Comparison of ENCODE assay signal across 1 cellular context in the genomic region with DNA sequence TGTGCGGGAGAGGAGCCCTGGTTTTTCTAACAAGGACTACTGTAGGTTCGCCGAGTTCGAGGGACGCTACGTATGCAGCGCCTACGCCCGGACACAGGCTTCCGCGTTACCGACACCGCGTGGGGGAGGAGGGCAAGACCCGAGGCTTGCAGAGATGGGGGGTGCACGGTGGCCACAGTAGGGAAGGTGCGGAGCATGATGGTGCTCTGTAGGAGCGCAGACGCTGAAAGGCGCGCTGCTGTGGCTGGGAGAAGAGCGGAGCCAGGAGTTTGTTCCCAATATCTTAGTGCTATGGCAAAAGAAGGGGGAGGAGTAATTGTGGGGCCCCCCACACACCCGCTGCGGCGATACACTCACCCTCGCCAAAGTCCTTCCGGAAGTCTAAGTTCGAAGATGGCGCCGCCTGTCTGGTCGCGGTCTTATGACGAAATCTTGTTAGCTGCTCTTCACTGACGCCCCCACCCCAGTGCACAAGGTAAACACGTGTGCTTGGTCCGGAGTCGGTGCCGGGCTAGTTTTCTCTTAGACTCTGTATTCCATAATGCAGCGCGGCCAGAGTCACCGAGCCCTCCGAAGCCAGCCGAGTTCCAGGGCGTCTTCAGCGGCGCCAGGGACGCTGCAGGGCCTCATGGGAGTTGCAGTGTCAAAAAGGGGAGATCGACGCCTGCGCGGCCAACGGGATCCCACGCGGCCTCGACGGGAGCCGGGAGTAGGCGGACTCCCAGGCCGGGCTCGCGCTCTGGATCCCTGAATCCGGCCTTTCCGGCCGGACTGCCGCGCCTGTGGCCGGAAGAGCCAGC.
TF ChIP-seq lines count a peak whose summit lies in the region.

Gene GTF3C2 (minus strand): TSS at position 383 of the 800 bp plus-strand sequence. CDS start 13,210 bp downstream, outside the sequence.

TF ChIP-seq in WTC11, 78 proteins besides CTCF, POLR2A, EP300 and RAD21 (continued from another document):
- TF ChIP-seq, protein P1, sequence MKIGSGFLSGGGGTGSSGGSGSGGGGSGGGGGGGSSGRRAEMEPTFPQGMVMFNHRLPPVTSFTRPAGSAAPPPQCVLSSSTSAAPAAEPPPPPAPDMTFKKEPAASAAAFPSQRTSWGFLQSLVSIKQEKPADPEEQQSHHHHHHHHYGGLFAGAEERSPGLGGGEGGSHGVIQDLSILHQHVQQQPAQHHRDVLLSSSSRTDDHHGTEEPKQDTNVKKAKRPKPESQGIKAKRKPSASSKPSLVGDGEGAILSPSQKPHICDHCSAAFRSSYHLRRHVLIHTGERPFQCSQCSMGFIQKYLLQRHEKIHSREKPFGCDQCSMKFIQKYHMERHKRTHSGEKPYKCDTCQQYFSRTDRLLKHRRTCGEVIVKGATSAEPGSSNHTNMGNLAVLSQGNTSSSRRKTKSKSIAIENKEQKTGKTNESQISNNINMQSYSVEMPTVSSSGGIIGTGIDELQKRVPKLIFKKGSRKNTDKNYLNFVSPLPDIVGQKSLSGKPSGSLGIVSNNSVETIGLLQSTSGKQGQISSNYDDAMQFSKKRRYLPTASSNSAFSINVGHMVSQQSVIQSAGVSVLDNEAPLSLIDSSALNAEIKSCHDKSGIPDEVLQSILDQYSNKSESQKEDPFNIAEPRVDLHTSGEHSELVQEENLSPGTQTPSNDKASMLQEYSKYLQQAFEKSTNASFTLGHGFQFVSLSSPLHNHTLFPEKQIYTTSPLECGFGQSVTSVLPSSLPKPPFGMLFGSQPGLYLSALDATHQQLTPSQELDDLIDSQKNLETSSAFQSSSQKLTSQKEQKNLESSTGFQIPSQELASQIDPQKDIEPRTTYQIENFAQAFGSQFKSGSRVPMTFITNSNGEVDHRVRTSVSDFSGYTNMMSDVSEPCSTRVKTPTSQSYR (CRISPR knock-in tag; IDR thresholded peaks at IDR 0.05): no peak
- TF ChIP-seq ATF2 (CRISPR knock-in tag; IDR thresholded peaks at IDR 0.05; ENCODE audit: borderline replicate concordance, low read depth): no peak
- TF ChIP-seq FOXJ3 (CRISPR knock-in tag; IDR thresholded peaks at IDR 0.05; ENCODE audit: borderline replicate concordance): no peak
- no peak for TF ChIP-seq ZNF219 (CRISPR knock-in tag; IDR thresholded peaks at IDR 0.05; ENCODE audit: borderline replicate concordance)
- TF ChIP-seq ZNF396 (CRISPR knock-in tag; IDR thresholded peaks at IDR 0.05; ENCODE audit: borderline replicate concordance): no peak
- TF ChIP-seq E2F1 (CRISPR knock-in tag; IDR thresholded peaks at IDR 0.05): 0 out of 2 replicates have a peak, but pooled peaks have one; percentile 44
- no peak; the same call in 1 of the 2 replicates for TF ChIP-seq FOXP1 (CRISPR knock-in tag; IDR thresholded peaks at IDR 0.05; ENCODE audit: borderline replicate concordance)
- TF ChIP-seq IRF1 (CRISPR knock-in tag; IDR thresholded peaks at IDR 0.05): peak; percentile 33; the same call in 1 of the 2 replicates
- TF ChIP-seq IRF2 (CRISPR knock-in tag; IDR thresholded peaks at IDR 0.05; ENCODE audit: borderline replicate concordance, low read depth): no peak
- peak; percentile 95 for TF ChIP-seq MAX (CRISPR knock-in tag; IDR thresholded peaks at IDR 0.05)
- TF ChIP-seq, protein P2, sequence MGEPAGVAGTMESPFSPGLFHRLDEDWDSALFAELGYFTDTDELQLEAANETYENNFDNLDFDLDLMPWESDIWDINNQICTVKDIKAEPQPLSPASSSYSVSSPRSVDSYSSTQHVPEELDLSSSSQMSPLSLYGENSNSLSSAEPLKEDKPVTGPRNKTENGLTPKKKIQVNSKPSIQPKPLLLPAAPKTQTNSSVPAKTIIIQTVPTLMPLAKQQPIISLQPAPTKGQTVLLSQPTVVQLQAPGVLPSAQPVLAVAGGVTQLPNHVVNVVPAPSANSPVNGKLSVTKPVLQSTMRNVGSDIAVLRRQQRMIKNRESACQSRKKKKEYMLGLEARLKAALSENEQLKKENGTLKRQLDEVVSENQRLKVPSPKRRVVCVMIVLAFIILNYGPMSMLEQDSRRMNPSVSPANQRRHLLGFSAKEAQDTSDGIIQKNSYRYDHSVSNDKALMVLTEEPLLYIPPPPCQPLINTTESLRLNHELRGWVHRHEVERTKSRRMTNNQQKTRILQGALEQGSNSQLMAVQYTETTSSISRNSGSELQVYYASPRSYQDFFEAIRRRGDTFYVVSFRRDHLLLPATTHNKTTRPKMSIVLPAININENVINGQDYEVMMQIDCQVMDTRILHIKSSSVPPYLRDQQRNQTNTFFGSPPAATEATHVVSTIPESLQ (CRISPR knock-in tag; IDR thresholded peaks at IDR 0.05): no peak
- peak; percentile 85 for TF ChIP-seq SP1 (CRISPR knock-in tag; conservative IDR thresholded peaks at IDR 0.05)
- TF ChIP-seq GABPB1 (CRISPR knock-in tag; IDR thresholded peaks at IDR 0.05): peak; percentile 67
- no peak for TF ChIP-seq ELF4 (CRISPR knock-in tag; IDR thresholded peaks at IDR 0.05; ENCODE audit: low read depth)
